8 cellular contexts compared by ENCODE assay signal in genomic region chr7:4712371-4713182, GRCh38. TPM values are rescaled to one million over a fixed set of nuclear protein-coding genes. Genes with fewer than 3 reads are reported as not detected.
DNase-seq lines count a peak whose midpoint lies in the region; ATAC-seq, FAIRE-seq and TF ChIP-seq lines count a peak whose summit lies in the region.

No MANE protein-coding gene starts in this region.

- H4K91ac ChIP-seq in H9 (ENCODE audit: insufficient read length, low read depth, low read length), result no peak overlapping the region

- H3K9me3 ChIP-seq in small intestine (ENCODE audit: control insufficient read depth, low read depth) (no peaks in the 10 kb centered on the region), H9 (ENCODE audit: control insufficient read depth, low read depth, low read length) (peaks cover 3% of the 10 kb centered on the region), thyroid gland (no peaks in the 10 kb centered on the region)

- H3K4me1 ChIP-seq in small intestine (ENCODE audit: control insufficient read depth in 2 of 2, insufficient read depth in 1 of 2, low read depth in 1 of 2, low read length in 1 of 2) (peaks cover 0 to 6% of the 10 kb centered on the region in 2 donors), H9 (ENCODE audit: insufficient read depth, low read length) (no peaks in the 10 kb centered on the region; the same call in 1 of the 2 replicates), thyroid gland (peaks cover 4 to 29% of the 10 kb centered on the region in 2 donors)

- no peak overlapping the region for H3K4ac ChIP-seq in H9 (ENCODE audit: low read depth, low read length)

- H3K27me3 ChIP-seq in bronchial epithelial cell (ENCODE audit: control insufficient read depth, insufficient read depth, low read length), result no peaks in the 10 kb centered on the region
- H3K27me3 ChIP-seq in small intestine (ENCODE audit: control insufficient read depth in 2 of 2, insufficient read depth in 2 of 2, low read length in 2 of 2), result no peaks in the 10 kb centered on the region
- peaks cover 32% of the 10 kb centered on the region for H3K27me3 ChIP-seq in H9 (ENCODE audit: insufficient read depth, low read length)
- no peaks in the 10 kb centered on the region for H3K27me3 ChIP-seq in thyroid gland

- H4K20me1 ChIP-seq in H9 (ENCODE audit: control insufficient read depth, insufficient read depth, insufficient read length), result no peaks in the 10 kb centered on the region

- DNase-seq in Calu3, result peak; percentile 31
- DNase-seq in NCI-H1436 treated with DMSO at 0.1 percent for 48 hours (lab: John Stamatoyannopoulos, UW), result peak; percentile 31
- DNase-seq in bronchial epithelial cell (ENCODE audit: low read depth), result peak; percentile 79
- DNase-seq in small intestine, result peak; percentile 25
- DNase-seq in activated gamma-delta T cell (lab: John Stamatoyannopoulos, UW), result no peak
- no peak for DNase-seq in H9
- DNase-seq in thyroid gland, result no peak

- H2AK5ac ChIP-seq in H9 (ENCODE audit: insufficient read length, low read length), result no peak overlapping the region

- H2BK120ac ChIP-seq in H9 (ENCODE audit: low read depth, low read length, poor library complexity, severe bottlenecking), result no peak overlapping the region

- no peak overlapping the region for H3K23ac ChIP-seq in H9 (ENCODE audit: insufficient read length, low read depth, low read length)

- intact Hi-C loops in Calu3 (cut with micrococcal nuclease; ENCODE audit: unreplicated experiment) (no loop called here), thyroid gland (cut with DNase I) (no loop called here)

- no TSS peak for BruUV-seq in Calu3 (replicated peaks; lab: Mats Ljungman, UMichigan)

- no peaks in the 10 kb centered on the region; the same call in 1 of the 2 replicates for H3K79me2 ChIP-seq in H9 (ENCODE audit: insufficient read depth, low read length)

- WGBS in small intestine, 3 donors, result 57 to 76% (median 66%) methylated on average over 22 of the region's 22 CpGs
- WGBS in H9 (ENCODE audit: extremely low coverage, insufficient read length, low lambda C conversion rate), result no CpG with 5 or more reads among the region's 22 CpGs
- WGBS in thyroid gland, 2 donors, result 81 to 86% methylated on average over 22 of the region's 22 CpGs

- no peak overlapping the region for H3T11ph ChIP-seq in H9 (ENCODE audit: low read length)

- H2BK20ac ChIP-seq in H9 (ENCODE audit: low read depth, low read length, poor library complexity, severe bottlenecking), result no peak overlapping the region

- peaks cover 6% of the 10 kb centered on the region for H3K36me3 ChIP-seq in bronchial epithelial cell (ENCODE audit: control insufficient read depth, insufficient read depth, low read length)
- no peaks in the 10 kb centered on the region for H3K36me3 ChIP-seq in small intestine (ENCODE audit: control insufficient read depth in 2 of 2, insufficient read depth in 2 of 2, low read length in 2 of 2)
- no peaks in the 10 kb centered on the region for H3K36me3 ChIP-seq in thyroid gland

- no peaks in the 10 kb centered on the region for H3K9me3 Mint-ChIP-seq in Calu3 (ENCODE audit: low read depth, unreplicated experiment)
- H3K9me3 Mint-ChIP-seq in H9, result peaks cover 7% of the 10 kb centered on the region in 2 experiments; a peak in 3 of 5 replicates

- H3K79me1 ChIP-seq in H9 (ENCODE audit: insufficient read depth, low read depth, low read length, poor library complexity, severe bottlenecking), result no peaks in the 10 kb centered on the region

- no peak overlapping the region for H2BK15ac ChIP-seq in H9 (ENCODE audit: low read depth, low read length)

- no peak overlapping the region for H2AFZ ChIP-seq in H9 (ENCODE audit: low read length)

- peak overlapping the region in 1 of 2 donors; percentile 24 for H3K27ac ChIP-seq in small intestine (ENCODE audit: low read depth in 1 of 2, low read length in 1 of 2)
- no peak overlapping the region for H3K27ac ChIP-seq in H9 (ENCODE audit: insufficient read length, low read depth, low read length)
- H3K27ac ChIP-seq in thyroid gland, result no peak overlapping the region

- no peak for TF ChIP-seq POLR2A in thyroid gland (IDR thresholded peaks at IDR 0.05)

- H2BK12ac ChIP-seq in H9 (ENCODE audit: insufficient read length, low read depth, low read length), result no peak overlapping the region

- H3K4me3 Mint-ChIP-seq in Calu3 (ENCODE audit: low read depth, unreplicated experiment), result no peak overlapping the region
- H3K4me3 Mint-ChIP-seq in H9, result no peak overlapping the region

- H3K9ac ChIP-seq in H9 (ENCODE audit: extremely low read depth, insufficient read length, low read length), result no peak overlapping the region

- no peaks in the 10 kb centered on the region for H3K36me3 Mint-ChIP-seq in Calu3 (ENCODE audit: insufficient read depth, unreplicated experiment)
- peaks cover 0 to 15% (median 15%) of the 10 kb centered on the region in 3 experiments; a peak in 6 of 7 replicates for H3K36me3 Mint-ChIP-seq in H9 (ENCODE audit: insufficient read depth in 1 of 3, low read depth in 3 of 3)

- H2BK5ac ChIP-seq in H9 (ENCODE audit: insufficient read length, low read length), result no peak overlapping the region

- H3K23me2 ChIP-seq in H9 (ENCODE audit: insufficient read length, low read depth, low read length, poor library complexity, severe bottlenecking), result peaks cover 2% of the 10 kb centered on the region

- FAIRE-seq in bronchial epithelial cell (lab: Jason Lieb, UNC) (peak; percentile 32), small intestine (lab: Jason Lieb, UNC) (no peak)

- H3K14ac ChIP-seq in H9 (ENCODE audit: insufficient read depth, low read length), result no peak overlapping the region

- peaks cover 20% of the 10 kb centered on the region for H3K4me1 Mint-ChIP-seq in Calu3 (ENCODE audit: low read depth, unreplicated experiment)
- H3K4me1 Mint-ChIP-seq in H9, result peaks cover 12 to 14% of the 10 kb centered on the region in 2 experiments

- H3K18ac ChIP-seq in H9 (ENCODE audit: insufficient read length, low read depth, low read length), result no peak overlapping the region

- H3K27ac Mint-ChIP-seq in Calu3 (ENCODE audit: unreplicated experiment) (no peak overlapping the region), H9 (no peak overlapping the region)

- H3K4me3 ChIP-seq in bronchial epithelial cell (ENCODE audit: low read depth, low read length) (no peak overlapping the region), small intestine (ENCODE audit: low read depth in 1 of 2, low read length in 2 of 2) (no peak overlapping the region), thyroid gland (replicated peaks in 1 of 3) (no peak overlapping the region)

- CTCF ChIA-PET in Calu3 (lab: Charles Lee), result interaction anchor here (0.9 to 1.3 kb wide), 3 partner anchors 12 to 34 kb away, joined by 3 to 10 read pairs (median 4); no protein-coding TSS in a partner anchor

- ATAC-seq in GM19455 (IDR thresholded peaks at IDR 0.05; ENCODE audit: unreplicated experiment), result peak; percentile 55

- H4K8ac ChIP-seq in H9 (replicated peaks; ENCODE audit: insufficient read length, low read depth, low read length), result no peak overlapping the region

- H4K5ac ChIP-seq in H9 (ENCODE audit: insufficient read length, low read depth, low read length), result no peak overlapping the region

- H3K4me2 ChIP-seq in H9 (ENCODE audit: insufficient read depth, insufficient read length, low read length), result no peak overlapping the region

- H3K56ac ChIP-seq in H9 (ENCODE audit: insufficient read length, low read depth, low read length), result no peak overlapping the region

- TF ChIP-seq CTCF in Calu3 (IDR thresholded peaks at IDR 0.05; ENCODE audit: unreplicated experiment) (no peak), bronchial epithelial cell (IDR thresholded peaks at IDR 0.05; ENCODE audit: insufficient read depth, low read length, severe bottlenecking) (no peak), H9 (conservative IDR thresholded peaks at IDR 0.05) (no peak), thyroid gland (IDR thresholded peaks at IDR 0.05) (no peak)

- no peaks in the 10 kb centered on the region for H3K27me3 Mint-ChIP-seq in Calu3 (ENCODE audit: unreplicated experiment)
- peaks cover 98% of the 10 kb centered on the region for H3K27me3 Mint-ChIP-seq in H9 (ENCODE audit: low read depth)

RNA-seq across cellular contexts. Expression of gene FOXK1, which starts 30.5 kb away (rescaled TPM):
- 65.9 and 67.1 TPM in 2 replicates for total RNA-seq in Calu3 (2022)
- total RNA-seq in bronchial epithelial cell, result 13.7 and 17.6 TPM in 2 replicates
- polyA plus RNA-seq in small intestine, result 10 to 100 TPM in 1 of 3 donors, 1 to 10 TPM in 2; 1.4 to 10.5 (median 2.0) TPM
- 14.4 and 14.8 TPM in 2 replicates for total RNA-seq in H9 (2021)
- 10 to 100 TPM; 15.0 to 33.0 (median 20.7) TPM for total RNA-seq in thyroid gland

Comparison
In these comparisons a context has a peak if more than half of its experiments do, and no peak if none do; other contexts are left out.
1. DNase-seq: peak in Calu3 (single experiment), NCI-H1436 treated with DMSO at 0.1 percent for 48 hours (single experiment), bronchial epithelial cell (single experiment) and small intestine (single experiment); none in activated gamma-delta T cell (single experiment), H9 (single experiment) and thyroid gland (0 of 2).